In the genomic region with DNA sequence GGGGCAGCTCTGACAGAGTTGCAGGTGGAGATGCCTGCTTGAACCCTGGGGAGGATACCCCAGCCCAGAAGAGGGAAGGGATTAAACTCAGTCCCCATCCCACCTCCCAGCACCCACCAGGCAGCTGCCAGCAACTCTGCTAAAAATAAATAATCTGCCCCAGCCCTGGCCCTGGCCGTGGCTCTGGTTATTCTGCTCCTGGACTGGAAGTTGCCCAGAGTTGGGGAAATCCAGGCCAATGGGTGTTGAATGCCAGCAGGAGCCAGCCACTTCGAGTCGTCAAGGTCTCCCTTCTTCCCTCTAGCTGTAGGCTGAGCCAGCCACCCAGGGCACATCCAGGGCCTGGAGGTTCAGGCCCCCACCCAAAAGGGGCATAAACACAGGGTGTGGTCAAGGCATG, we compare ENCODE assay signal across 10 cellular contexts. TPM values are rescaled to one million over a fixed set of nuclear protein-coding genes. Genes with fewer than 3 reads are reported as not detected.
DNase-seq lines count a peak whose midpoint lies in the region; ATAC-seq and TF ChIP-seq lines count a peak whose summit lies in the region.
"Had no signal": no experiment of that assay in that cellular context is flagged by ENCODE, and none has a peak within 500 bp of the region (broad histone marks: within the 10 kb centered on the region; RNA-seq: fewer than 3 reads in every experiment).

No MANE protein-coding gene starts in this region.

- H3K36me3 ChIP-seq in Peyer's patch (peaks cover 0 to 1% (median 0%) of the 10 kb centered on the region in 3 donors), neural progenitor cell (no peaks in the 10 kb centered on the region)

- TF ChIP-seq CTCF in Peyer's patch (IDR thresholded peaks at IDR 0.05) = no peak
- TF ChIP-seq CTCF in neural progenitor cell (IDR thresholded peaks at IDR 0.05) = no peak

- no peaks in the 10 kb centered on the region for H3K79me2 ChIP-seq in neural progenitor cell (ENCODE audit: low read depth)

- peaks cover 28% of the 10 kb centered on the region for H3K4me1 Mint-ChIP-seq in neural progenitor cell
- H3K4me1 Mint-ChIP-seq in activated CD4-positive, alpha-beta memory T cell treated with anti-CD3 and anti-CD28 coated beads for 36 hours (ENCODE audit: low read depth) = peaks cover 11% of the 10 kb centered on the region

- H4K20me1 ChIP-seq in neural progenitor cell (ENCODE audit: low read depth) = peaks cover 10% of the 10 kb centered on the region

- H3K4me1 ChIP-seq in Peyer's patch (peaks cover 0 to 35% (median 8%) of the 10 kb centered on the region in 4 donors), neural progenitor cell (no peaks in the 10 kb centered on the region)

- H3K4me2 ChIP-seq in neural progenitor cell = no peak overlapping the region

- no peaks in the 10 kb centered on the region for H3K9me3 Mint-ChIP-seq in neural progenitor cell
- H3K9me3 Mint-ChIP-seq in activated CD4-positive, alpha-beta memory T cell treated with anti-CD3 and anti-CD28 coated beads for 36 hours = no peaks in the 10 kb centered on the region

- no peak for TF ChIP-seq POLR2A in Peyer's patch (IDR thresholded peaks at IDR 0.05)

- H3K27ac ChIP-seq in Peyer's patch = peak overlapping the region in 3 of 4 donors; percentile 67 to 81 (median 74)
- H3K27ac ChIP-seq in neural progenitor cell = no peak overlapping the region

- no peak for ATAC-seq in GM21390 (IDR thresholded peaks at IDR 0.05; ENCODE audit: unreplicated experiment)

- intact Hi-C loops in activated CD4-positive, alpha-beta memory T cell treated with anti-CD3 and anti-CD28 coated beads for 36 hours (cut with micrococcal nuclease) = loop anchor here (5.0 kb wide), 1 partner anchor 94 kb away; the partner anchor contains the start of gene NAE1

- POLR2A ChIA-PET in activated CD4-positive, alpha-beta memory T cell treated with anti-CD3 and anti-CD28 coated beads for 36 hours (lab: Charles Lee) = interaction anchor here (0.7 kb wide), 1 partner anchor 46 kb away, joined by 3 read pairs; the partner anchor contains the start of gene PDP2

- H3K27ac Mint-ChIP-seq in neural progenitor cell = no peak overlapping the region
- no peak overlapping the region for H3K27ac Mint-ChIP-seq in activated CD4-positive, alpha-beta memory T cell treated with anti-CD3 and anti-CD28 coated beads for 36 hours

- peak overlapping the region; percentile 60 for H3K4me3 Mint-ChIP-seq in neural progenitor cell
- H3K4me3 Mint-ChIP-seq in activated CD4-positive, alpha-beta memory T cell treated with anti-CD3 and anti-CD28 coated beads for 36 hours = no peak overlapping the region

- H3K9ac ChIP-seq in neural progenitor cell = no peak overlapping the region

- H3K27me3 ChIP-seq in Peyer's patch = no peaks in the 10 kb centered on the region
- H3K27me3 ChIP-seq in neural progenitor cell = peaks cover 58% of the 10 kb centered on the region

- no peaks in the 10 kb centered on the region for H3K36me3 Mint-ChIP-seq in neural progenitor cell
- H3K36me3 Mint-ChIP-seq in activated CD4-positive, alpha-beta memory T cell treated with anti-CD3 and anti-CD28 coated beads for 36 hours = peaks cover 3% of the 10 kb centered on the region

- no peak overlapping the region for H2AFZ ChIP-seq in neural progenitor cell (replicated peaks)

- CTCF ChIA-PET in activated CD4-positive, alpha-beta memory T cell treated with anti-CD3 and anti-CD28 coated beads for 36 hours (lab: Charles Lee) = interaction anchor here (0.5 to 4.0 kb wide), 5 partner anchors 10 to 1343 kb away, joined by 3 to 33 read pairs (median 5); partner anchors contain the start of gene NAE1

- peaks cover 12% of the 10 kb centered on the region for H3F3A ChIP-seq in neural progenitor cell (ENCODE audit: low read depth)

- H3K27me3 Mint-ChIP-seq in neural progenitor cell (ENCODE audit: insufficient read depth, low read depth) = peaks cover 42% of the 10 kb centered on the region
- peaks cover 27% of the 10 kb centered on the region for H3K27me3 Mint-ChIP-seq in activated CD4-positive, alpha-beta memory T cell treated with anti-CD3 and anti-CD28 coated beads for 36 hours

- H3K4me3 ChIP-seq in Peyer's patch = no peak overlapping the region
- H3K4me3 ChIP-seq in neural progenitor cell = no peak overlapping the region

- DNase-seq in Ammon's horn (ENCODE audit: low spot score) (peak; percentile 55), Peyer's patch (no peak), glomerular visceral epithelial cell (ENCODE audit: extremely low spot score) (peak; percentile 45), neural progenitor cell (ENCODE audit: low spot score) (no peak), HuH-7 (ENCODE audit: low spot score) (no peak)
- DNase-seq in activated effector memory CD4-positive, alpha-beta T cell treated with Interleukin-2 at 50 U/mL for 16 hours = no peak
- DNase-seq in activated CD4-positive, alpha-beta memory T cell treated with anti-CD3 and anti-CD28 coated beads for 36 hours = no peak
- DNase-seq: NCI-H524 treated with DMSO at 0.1 percent for 48 hours had no signal

- H3K9me3 ChIP-seq in Peyer's patch (no peaks in the 10 kb centered on the region), neural progenitor cell (ENCODE audit: low read depth) (no peaks in the 10 kb centered on the region)

RNA-seq across cellular contexts. Expression of gene RRAD, which starts 0.8 kb away (rescaled TPM):
- total RNA-seq in Peyer's patch = 1 to 10 TPM in 3 of 4 donors, under 1 TPM in 1; 0.53 to 4.1 (median 2.8) TPM
- total RNA-seq in neural progenitor cell (ENCODE audit: low replicate concordance) = 0.12 and 0.24 TPM in 2 replicates
- under 1 TPM; 0.48 to 0.65 TPM for total RNA-seq in activated CD4-positive, alpha-beta memory T cell treated with anti-CD3 and anti-CD28 coated beads for 36 hours

RNA-seq across cellular contexts. Expression of gene CDH16, which starts 7.5 kb away (rescaled TPM):
- total RNA-seq in Peyer's patch = 10 to 100 TPM in 3 of 4 donors, not detected in 1; 11.3 to 19.5 (median 15.4) TPM
- total RNA-seq in neural progenitor cell (ENCODE audit: low replicate concordance) = not detected in 2 replicates
- total RNA-seq in activated CD4-positive, alpha-beta memory T cell treated with anti-CD3 and anti-CD28 coated beads for 36 hours = not detected
- total RNA-seq: T-helper 1 cell treated with Interleukin-12 subunit alpha and Interleukin-12 subunit beta and Interleukin-4 antibody, amounts not matched to agents 30 ng/mL and 1 ng/mL, for 36 hours had no signal

RNA-seq across cellular contexts. Expression of gene CIAO2B, which starts 8.0 kb away (rescaled TPM):
- total RNA-seq in Peyer's patch (10 to 100 TPM; 28.1 to 72.7 (median 55.2) TPM), neural progenitor cell (ENCODE audit: low replicate concordance) (55.5 and 76.0 TPM in 2 replicates)
- 100 to 1,000 TPM; 195 to 204 TPM for total RNA-seq in activated CD4-positive, alpha-beta memory T cell treated with anti-CD3 and anti-CD28 coated beads for 36 hours

RNA-seq across cellular contexts. Expression of gene CES2, which starts 9.1 kb away (rescaled TPM):
- total RNA-seq in Peyer's patch (1,000 to 10,000 TPM in 3 of 4 donors, 100 to 1,000 TPM in 1; 113 to 4,512 (median 3,000) TPM), neural progenitor cell (ENCODE audit: low replicate concordance) (11.1 and 20.9 TPM in 2 replicates)
- total RNA-seq in activated CD4-positive, alpha-beta memory T cell treated with anti-CD3 and anti-CD28 coated beads for 36 hours = 10 to 100 TPM; 32.5 to 32.7 TPM

RNA-seq across cellular contexts. Expression of gene CES3, which starts 34.9 kb away (rescaled TPM):
- 100 to 1,000 TPM in 3 of 4 donors, 10 to 100 TPM in 1; 28.9 to 227 (median 161) TPM for total RNA-seq in Peyer's patch
- 5.7 and 13.4 TPM in 2 replicates for total RNA-seq in neural progenitor cell (ENCODE audit: low replicate concordance)
- total RNA-seq in activated CD4-positive, alpha-beta memory T cell treated with anti-CD3 and anti-CD28 coated beads for 36 hours = 1 to 10 TPM; 1.6 to 3.0 TPM

Comparison
In these comparisons a context has a peak if more than half of its experiments do, and no peak if none do; other contexts are left out.
1. DNase-seq: peak in Ammon's horn (single experiment) and glomerular visceral epithelial cell (single experiment); none in Peyer's patch (0 of 3), neural progenitor cell (single experiment), activated effector memory CD4-positive, alpha-beta T cell treated with Interleukin-2 at 50 U/mL for 16 hours (single experiment), activated CD4-positive, alpha-beta memory T cell treated with anti-CD3 and anti-CD28 coated beads for 36 hours (single experiment) and HuH-7 (single experiment).